In the genomic region with DNA sequence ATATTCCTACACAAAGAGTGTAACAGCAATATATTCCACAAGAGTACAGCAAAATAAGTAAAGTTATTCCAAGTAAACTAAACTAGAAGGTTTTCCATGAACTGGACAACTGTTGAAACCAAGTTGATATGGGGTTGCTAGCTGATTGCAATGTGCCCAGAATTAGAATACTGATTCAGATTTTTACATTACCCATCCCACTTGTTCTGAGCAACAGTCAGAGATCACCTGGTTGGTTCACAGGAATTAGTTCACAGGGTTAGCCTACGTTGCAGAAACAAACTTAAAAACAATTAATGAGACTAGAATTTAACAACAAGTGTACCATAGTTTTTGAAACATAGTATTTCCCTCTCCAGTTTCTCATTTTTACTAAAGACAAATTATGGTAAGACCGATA, we compare ENCODE assay signal across 8 cellular contexts. TPM values are rescaled to one million over a fixed set of nuclear protein-coding genes. Genes with fewer than 3 reads are reported as not detected.
"Had no signal": no experiment of that assay in that cellular context is flagged by ENCODE, and none has a peak within 500 bp of the region (broad histone marks: within the 10 kb centered on the region; RNA-seq: fewer than 3 reads in every experiment).

No MANE protein-coding gene starts in this region.

- ATAC-seq: GM12878 had no signal

- H3K4me3 ChIP-seq: GM12878 had no signal

- DNase-seq: GDM1, GF-D8 had no signal

- FAIRE-seq: G401.6, GM12878, GM12891, GM18507, GM19239 had no signal

RNA-seq across cellular contexts. Expression of gene PLN, which starts 54.2 kb away (rescaled TPM):
- total RNA-seq: G401, GM12878 had no signal
